1 cellular context compared by ENCODE assay signal in the genomic region with DNA sequence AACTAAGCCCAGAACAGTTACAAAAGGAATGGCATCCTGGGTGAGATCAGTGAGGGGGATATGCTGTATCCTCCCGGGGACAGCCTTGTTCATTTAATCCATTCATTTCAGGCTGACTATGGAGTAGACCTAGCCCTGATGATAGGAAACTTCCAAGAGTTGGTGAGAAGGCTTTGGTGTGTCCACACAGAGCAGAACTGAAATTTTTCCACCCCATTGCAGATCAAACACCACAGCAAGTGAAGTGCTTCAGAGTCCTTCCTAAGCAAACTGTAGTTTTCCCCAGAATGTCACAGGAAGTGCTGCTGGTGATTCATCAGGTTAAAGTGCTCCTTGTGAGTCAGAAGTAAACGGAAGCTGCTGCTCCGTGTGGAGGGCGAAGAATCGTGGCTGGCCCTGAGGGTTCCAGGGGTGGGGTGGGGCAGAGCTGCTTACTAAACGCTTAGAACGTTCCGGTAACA.
TF ChIP-seq lines count a peak whose summit lies in the region.

No MANE protein-coding gene starts in this region.

TF ChIP-seq in K562, 482 proteins besides CTCF, POLR2A, EP300 and RAD21 (continued from another document):
- no peak for TF ChIP-seq THAP12 (CRISPR knock-in tag; IDR thresholded peaks at IDR 0.05)
- TF ChIP-seq ZC3H4 (CRISPR knock-in tag; IDR thresholded peaks at IDR 0.05; ENCODE audit: borderline replicate concordance), result no peak
- peak; percentile 76 for TF ChIP-seq JUND (IDR thresholded peaks at IDR 0.05; ENCODE audit: borderline replicate concordance, low read depth, low read length)
- peak; percentile 61; the same call in 1 of the 3 replicates for TF ChIP-seq JUND (tag; IDR thresholded peaks at IDR 0.05; ENCODE audit: borderline replicate concordance, low read depth, low read length)
- TF ChIP-seq FOXK2 (conservative IDR thresholded peaks at IDR 0.05 in 1 of 2, IDR thresholded peaks at IDR 0.05 in 1 of 2; ENCODE audit: low read depth in 2 of 2), result no peak
- no peak for TF ChIP-seq CBFA2T2 (conservative IDR thresholded peaks at IDR 0.05)
- TF ChIP-seq, protein P1, sequence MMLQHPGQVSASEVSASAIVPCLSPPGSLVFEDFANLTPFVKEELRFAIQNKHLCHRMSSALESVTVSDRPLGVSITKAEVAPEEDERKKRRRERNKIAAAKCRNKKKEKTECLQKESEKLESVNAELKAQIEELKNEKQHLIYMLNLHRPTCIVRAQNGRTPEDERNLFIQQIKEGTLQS (IDR thresholded peaks at IDR 0.05), result peak; percentile 61; the same call in 1 of the 2 replicates
- TF ChIP-seq, protein P1 (CRISPR knock-in tag; conservative IDR thresholded peaks at IDR 0.05), result no peak
- TF ChIP-seq, protein P2, sequence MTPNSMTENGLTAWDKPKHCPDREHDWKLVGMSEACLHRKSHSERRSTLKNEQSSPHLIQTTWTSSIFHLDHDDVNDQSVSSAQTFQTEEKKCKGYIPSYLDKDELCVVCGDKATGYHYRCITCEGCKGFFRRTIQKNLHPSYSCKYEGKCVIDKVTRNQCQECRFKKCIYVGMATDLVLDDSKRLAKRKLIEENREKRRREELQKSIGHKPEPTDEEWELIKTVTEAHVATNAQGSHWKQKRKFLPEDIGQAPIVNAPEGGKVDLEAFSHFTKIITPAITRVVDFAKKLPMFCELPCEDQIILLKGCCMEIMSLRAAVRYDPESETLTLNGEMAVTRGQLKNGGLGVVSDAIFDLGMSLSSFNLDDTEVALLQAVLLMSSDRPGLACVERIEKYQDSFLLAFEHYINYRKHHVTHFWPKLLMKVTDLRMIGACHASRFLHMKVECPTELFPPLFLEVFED (CRISPR knock-in tag; conservative IDR thresholded peaks at IDR 0.05), result no peak
- TF ChIP-seq, protein P3, sequence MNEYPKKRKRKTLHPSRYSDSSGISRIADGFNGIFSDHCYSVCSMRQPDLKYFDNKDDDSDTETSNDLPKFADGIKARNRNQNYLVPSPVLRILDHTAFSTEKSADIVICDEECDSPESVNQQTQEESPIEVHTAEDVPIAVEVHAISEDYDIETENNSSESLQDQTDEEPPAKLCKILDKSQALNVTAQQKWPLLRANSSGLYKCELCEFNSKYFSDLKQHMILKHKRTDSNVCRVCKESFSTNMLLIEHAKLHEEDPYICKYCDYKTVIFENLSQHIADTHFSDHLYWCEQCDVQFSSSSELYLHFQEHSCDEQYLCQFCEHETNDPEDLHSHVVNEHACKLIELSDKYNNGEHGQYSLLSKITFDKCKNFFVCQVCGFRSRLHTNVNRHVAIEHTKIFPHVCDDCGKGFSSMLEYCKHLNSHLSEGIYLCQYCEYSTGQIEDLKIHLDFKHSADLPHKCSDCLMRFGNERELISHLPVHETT (CRISPR knock-in tag; conservative IDR thresholded peaks at IDR 0.05 in 1 of 2, IDR thresholded peaks at IDR 0.05 in 1 of 2), result no peak
- peak; percentile 92 for TF ChIP-seq FOSL1 (tag; conservative IDR thresholded peaks at IDR 0.05)
- peak; percentile 35; the same call in 1 of the 2 replicates for TF ChIP-seq ARID1B (IDR thresholded peaks at IDR 0.05)
- TF ChIP-seq JUN (IDR thresholded peaks at IDR 0.05; ENCODE audit: borderline replicate concordance, low read depth, low read length), result 0 out of 2 replicates have a peak, but pooled peaks have one; percentile 20
- TF ChIP-seq JUN (CRISPR knock-in tag; IDR thresholded peaks at IDR 0.05; ENCODE audit: borderline replicate concordance), result no peak
- no peak for TF ChIP-seq ZNF175 (CRISPR knock-in tag; IDR thresholded peaks at IDR 0.05; ENCODE audit: low read depth)
- TF ChIP-seq USF2 (CRISPR knock-in tag; IDR thresholded peaks at IDR 0.05), result no peak
- TF ChIP-seq KLF6 (CRISPR knock-in tag; IDR thresholded peaks at IDR 0.05; ENCODE audit: borderline replicate concordance), result no peak
- TF ChIP-seq CREM (IDR thresholded peaks at IDR 0.05; ENCODE audit: low read depth), result 0 out of 2 replicates have a peak, but pooled peaks have one; percentile 18
- TF ChIP-seq, protein P4, sequence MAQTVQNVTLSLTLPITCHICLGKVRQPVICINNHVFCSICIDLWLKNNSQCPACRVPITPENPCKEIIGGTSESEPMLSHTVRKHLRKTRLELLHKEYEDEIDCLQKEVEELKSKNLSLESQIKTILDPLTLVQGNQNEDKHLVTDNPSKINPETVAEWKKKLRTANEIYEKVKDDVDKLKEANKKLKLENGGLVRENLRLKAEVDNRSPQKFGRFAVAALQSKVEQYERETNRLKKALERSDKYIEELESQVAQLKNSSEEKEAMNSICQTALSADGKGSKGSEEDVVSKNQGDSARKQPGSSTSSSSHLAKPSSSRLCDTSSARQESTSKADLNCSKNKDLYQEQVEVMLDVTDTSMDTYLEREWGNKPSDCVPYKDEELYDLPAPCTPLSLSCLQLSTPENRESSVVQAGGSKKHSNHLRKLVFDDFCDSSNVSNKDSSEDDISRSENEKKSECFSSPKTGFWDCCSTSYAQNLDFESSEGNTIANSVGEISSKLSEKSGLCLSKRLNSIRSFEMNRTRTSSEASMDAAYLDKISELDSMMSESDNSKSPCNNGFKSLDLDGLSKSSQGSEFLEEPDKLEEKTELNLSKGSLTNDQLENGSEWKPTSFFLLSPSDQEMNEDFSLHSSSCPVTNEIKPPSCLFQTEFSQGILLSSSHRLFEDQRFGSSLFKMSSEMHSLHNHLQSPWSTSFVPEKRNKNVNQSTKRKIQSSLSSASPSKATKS (CRISPR knock-in tag; IDR thresholded peaks at IDR 0.05), result no peak
- TF ChIP-seq POLR2H (tag; IDR thresholded peaks at IDR 0.05; ENCODE audit: low read depth), result 0 out of 2 replicates have a peak, but pooled peaks have one; percentile 41
- TF ChIP-seq HDAC1 (IDR thresholded peaks at IDR 0.05), result no peak
- no peak for TF ChIP-seq DACH1 (IDR thresholded peaks at IDR 0.05; ENCODE audit: partially characterized antibody)
- TF ChIP-seq ZNF586 (CRISPR knock-in tag; conservative IDR thresholded peaks at IDR 0.05), result no peak
- TF ChIP-seq MCM5 (IDR thresholded peaks at IDR 0.05; ENCODE audit: low read depth), result no peak
- TF ChIP-seq SPI1 (IDR thresholded peaks at IDR 0.05; ENCODE audit: borderline replicate concordance, low read depth, low read length), result 0 out of 2 replicates have a peak, but pooled peaks have one; percentile 9
- no peak for TF ChIP-seq ZC3H11A (IDR thresholded peaks at IDR 0.05; ENCODE audit: low read depth, low read length)
